28 cellular contexts compared by ENCODE assay signal in the genomic region with DNA sequence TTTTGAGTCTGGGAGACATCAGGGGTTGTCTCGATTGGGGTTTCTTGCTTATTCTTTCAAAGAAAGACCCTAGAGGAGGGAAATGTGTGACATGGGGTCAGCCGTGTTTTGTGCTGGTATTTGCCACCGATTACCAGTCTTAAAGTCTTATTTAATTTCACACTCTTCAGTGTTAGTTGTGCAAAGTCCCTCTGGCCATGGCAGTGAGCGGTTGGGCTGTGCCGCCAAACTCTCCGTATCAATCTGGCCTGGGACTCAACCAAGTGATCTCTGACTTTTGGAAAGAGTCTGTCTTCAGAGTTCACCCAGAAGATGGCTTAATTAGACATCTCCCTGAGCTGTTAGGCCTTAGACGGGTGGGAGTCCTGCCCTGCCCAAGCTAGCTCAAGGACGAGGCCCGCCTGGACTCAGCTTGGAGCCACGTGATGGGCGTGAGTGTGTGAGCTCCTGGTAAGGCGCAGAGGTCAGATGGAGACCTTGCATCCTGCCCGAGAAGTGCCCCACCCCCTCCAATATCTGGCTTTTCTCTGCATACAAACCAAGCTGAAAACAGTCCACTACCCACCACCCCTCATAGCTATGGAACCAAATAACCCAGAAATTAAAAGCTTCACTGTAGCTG. TPM values are rescaled to one million over a fixed set of nuclear protein-coding genes. Genes with fewer than 3 reads are reported as not detected.
"Had no signal": no experiment of that assay in that cellular context is flagged by ENCODE, and none has a peak within 500 bp of the region (broad histone marks: within the 10 kb centered on the region; RNA-seq: fewer than 3 reads in every experiment).

No MANE protein-coding gene starts in this region.

- H3K9me3 ChIP-seq: lower lobe of right lung, prostate gland, right lobe of liver, testis had no signal

- H3K9ac ChIP-seq: neural progenitor cell had no signal

- H2AFZ ChIP-seq: neural progenitor cell had no signal

- H3K36me3 ChIP-seq: brain microvascular endothelial cell, lower lobe of right lung, neural progenitor cell, prostate gland, right lobe of liver had no signal

- H3K27ac ChIP-seq: brain microvascular endothelial cell, lower lobe of right lung, neural progenitor cell, prostate gland, right lobe of liver, SK-N-MC, testis had no signal

- DNase-seq: activated CD4-positive, alpha-beta T cell treated with anti-CD3 and anti-CD28 coated beads for 4 hours; activated CD4-positive, alpha-beta T cell treated with anti-CD3 and anti-CD28 coated beads, Interleukin-2, amount 50 U/mL, for 48 hours; activated CD4-positive, CD25-positive, alpha-beta regulatory T cell; activated CD8-positive, alpha-beta memory T cell treated with anti-CD3 and anti-CD28 coated beads, Interleukin-2, amount 50 U/mL, for 48 hours; activated effector memory CD4-positive, alpha-beta T cell treated with Interleukin-2 at 50 U/mL for 16 hours; activated naive CD4-positive, alpha-beta T cell treated with anti-CD3 and anti-CD28 coated beads, Interleukin-2, amount 10 ng/mL, durations not matched to agents 7 days and 5 days; activated T-cell treated with anti-CD3 and anti-CD28 coated beads, Interleukin-2, amount 50 U/mL, for 48 hours; anterior cingulate cortex; brain microvascular endothelial cell; caudate nucleus; dermis blood vessel endothelial cell; effector CD8-positive, alpha-beta T cell; foreskin melanocyte; lower lobe of right lung; naive thymus-derived CD4-positive, alpha-beta T cell; right lobe of liver; small intestine; stimulated activated CD4-positive, alpha-beta T cell treated with anti-CD3 and anti-CD28 coated beads, Interleukin-4, amount 100 ng/mL, for 1 hour; stimulated activated naive CD4-positive, alpha-beta T cell; SW 1271; T-helper 17 cell; testis had no signal

- H3K27me3 ChIP-seq: testis had no signal

- H3K4me3 ChIP-seq: lower lobe of right lung, neural progenitor cell, prostate gland, right lobe of liver, SK-N-MC, testis had no signal

- FAIRE-seq: small intestine had no signal

- ATAC-seq: left lobe of liver; lower lobe of right lung; naive thymus-derived CD4-positive, alpha-beta T cell; right lobe of liver; T-helper 17 cell had no signal

RNA-seq across cellular contexts. Expression of gene PITX2, which starts 3.8 kb away (rescaled TPM):
- total RNA-seq: activated CD8-positive, alpha-beta memory T cell treated with anti-CD3 and anti-CD28 coated beads for 36 hours; dermis blood vessel endothelial cell; left lobe of liver; lower lobe of right lung; mesenteric fat pad; naive thymus-derived CD4-positive, alpha-beta T cell; right lobe of liver; T-helper 17 cell had no signal
- polyA plus RNA-seq: naive thymus-derived CD4-positive, alpha-beta T cell had no signal
